In genomic region chr6:32255212-32256153, GRCh38 we compare ENCODE assay signal across 8 cellular contexts. TPM values are rescaled to one million over a fixed set of nuclear protein-coding genes. Genes with fewer than 3 reads are reported as not detected.
DNase-seq lines count a peak whose midpoint lies in the region; ATAC-seq and TF ChIP-seq lines count a peak whose summit lies in the region.

No MANE protein-coding gene starts in this region.

- peaks cover 18% of the 10 kb centered on the region for H3K4me1 Mint-ChIP-seq in CD8-positive, alpha-beta T cell (ENCODE audit: low read depth)
- H3K4me1 Mint-ChIP-seq in activated naive CD8-positive, alpha-beta T cell treated with anti-CD3 and anti-CD28 coated beads, Interleukin-2, amount 50 U/mL, for 24 hours: peaks cover 33% of the 10 kb centered on the region

- ATAC-seq in CD8-positive, alpha-beta T cell: peak; percentile 79
- ATAC-seq in activated naive CD8-positive, alpha-beta T cell treated with anti-CD3 and anti-CD28 coated beads, Interleukin-2, amount 50 U/mL, for 24 hours: peak; percentile 94
- peak; percentile 88 to 99 (median 96) for ATAC-seq in heart left ventricle

- TF ChIP-seq POLR2A in heart left ventricle (IDR thresholded peaks at IDR 0.05): peak in 1 of 2 donors; percentile 9

- H3K27ac Mint-ChIP-seq in CD8-positive, alpha-beta T cell: no peak overlapping the region
- peak overlapping the region; percentile 81 for H3K27ac Mint-ChIP-seq in activated naive CD8-positive, alpha-beta T cell treated with anti-CD3 and anti-CD28 coated beads, Interleukin-2, amount 50 U/mL, for 24 hours

- no peaks in the 10 kb centered on the region for H3K9me3 Mint-ChIP-seq in CD8-positive, alpha-beta T cell
- H3K9me3 Mint-ChIP-seq in activated naive CD8-positive, alpha-beta T cell treated with anti-CD3 and anti-CD28 coated beads, Interleukin-2, amount 50 U/mL, for 24 hours: no peaks in the 10 kb centered on the region

- H3K36me3 ChIP-seq in CD8-positive, alpha-beta T cell (ENCODE audit: insufficient read depth, low read length): no peaks in the 10 kb centered on the region
- H3K36me3 ChIP-seq in HEK293 (ENCODE audit: control insufficient read depth in 2 of 2, insufficient read depth in 1 of 2, low read length in 2 of 2) (no peaks in the 10 kb centered on the region), heart left ventricle (no peaks in the 10 kb centered on the region), tibial artery (no peaks in the 10 kb centered on the region)

- no peaks in the 10 kb centered on the region for H3K27me3 ChIP-seq in CD8-positive, alpha-beta T cell (ENCODE audit: insufficient read depth, low read length)
- H3K27me3 ChIP-seq in heart left ventricle: peaks cover 0 to 7% (median 0%) of the 10 kb centered on the region in 9 donors
- H3K27me3 ChIP-seq in tibial artery: no peaks in the 10 kb centered on the region

- WGBS in heart left ventricle, 4 donors: 8 to 10% (median 9%) methylated on average over 28 to 30 of the region's 30 CpGs

- CTCF ChIA-PET in CD8-positive, alpha-beta T cell (lab: Charles Lee): interaction anchor here (0.6 to 4.2 kb wide), 6 partner anchors 8 to 137 kb away, joined by 3 to 15 read pairs (median 4); no protein-coding TSS in a partner anchor
- CTCF ChIA-PET in HEK293 (lab: Yijun Ruan, JAX): interaction anchor here (0.6 to 5.4 kb wide), 30 partner anchors 10 to 1606 kb away, joined by 3 to 60 read pairs (median 3); partner anchors contain the start of genes C6orf47 and TAP2

- peak overlapping the region; percentile 43 for H3K4me3 Mint-ChIP-seq in CD8-positive, alpha-beta T cell
- peak overlapping the region; percentile 69 for H3K4me3 Mint-ChIP-seq in activated naive CD8-positive, alpha-beta T cell treated with anti-CD3 and anti-CD28 coated beads, Interleukin-2, amount 50 U/mL, for 24 hours

- peak; percentile 32 for TF ChIP-seq CTCF in CD8-positive, alpha-beta T cell (IDR thresholded peaks at IDR 0.05)
- TF ChIP-seq CTCF in HEK293 (tag by site-specific recombination; IDR thresholded peaks at IDR 0.05) (no peak), heart left ventricle (IDR thresholded peaks at IDR 0.05) (peak; percentile 56 to 87 (median 70)), tibial artery (IDR thresholded peaks at IDR 0.05) (peak; percentile 38 to 71)

- H3K27ac ChIP-seq in CD8-positive, alpha-beta T cell (ENCODE audit: low read depth, low read length): no peak overlapping the region
- H3K27ac ChIP-seq in HEK293 (ENCODE audit: extremely low read depth, low read depth, low read length) (0 out of 2 replicates have a peak overlapping the region, but pooled peaks have one; percentile 30), heart left ventricle (peak overlapping the region; percentile 45 to 95 (median 83)), tibial artery (peak overlapping the region; percentile 57 to 61)

- intact Hi-C loops in CD8-positive, alpha-beta T cell (cut with DNase I, micrococcal nuclease): no loop called here
- intact Hi-C loops in heart left ventricle (cut with DNase I): loop anchor here in 3 of 10 donors (1.0 to 5.0 kb wide), 2 partner anchors 137 to 138 kb away; no protein-coding TSS in a partner anchor
- intact Hi-C loops in posterior cingulate gyrus (cut with DNase I): no loop called here
- intact Hi-C loops in tibial artery (cut with DNase I; ENCODE audit: low total_unique reads): no loop called here

- DNase-seq in CD8-positive, alpha-beta T cell: peak in 6 of 7 experiments; percentile 29 to 66 (median 46)
- DNase-seq in SKM-1 (lab: John Stamatoyannopoulos, UW; ENCODE audit: unreplicated experiment) (peak; percentile 48), heart left ventricle (peak; percentile 66 to 80 (median 74)), posterior cingulate gyrus (peak; percentile 31 to 94 (median 60)), tibial artery (peak; percentile 52 to 81), NCI-H748 treated with DMSO at 0.1 percent for 48 hours (lab: John Stamatoyannopoulos, UW) (no peak)
- peak; percentile 72 for DNase-seq in activated naive CD8-positive, alpha-beta T cell treated with anti-CD3 and anti-CD28 coated beads, Interleukin-2, amount 50 U/mL, for 24 hours

- POLR2A ChIA-PET in CD8-positive, alpha-beta T cell (lab: Charles Lee): no interaction called here
- POLR2A ChIA-PET in HEK293 (lab: Yijun Ruan, JAX): interaction anchor here (0.9 kb wide), 1 partner anchor 90 kb away, joined by 3 read pairs; no protein-coding TSS in a partner anchor

- no peaks in the 10 kb centered on the region for H3K36me3 Mint-ChIP-seq in CD8-positive, alpha-beta T cell
- H3K36me3 Mint-ChIP-seq in activated naive CD8-positive, alpha-beta T cell treated with anti-CD3 and anti-CD28 coated beads, Interleukin-2, amount 50 U/mL, for 24 hours (ENCODE audit: low read depth): peaks cover 2% of the 10 kb centered on the region

- H3K9me3 ChIP-seq in CD8-positive, alpha-beta T cell (ENCODE audit: low read length): no peaks in the 10 kb centered on the region
- H3K9me3 ChIP-seq in HEK293 (ENCODE audit: control insufficient read depth, insufficient read depth, low read depth, low read length) (no peaks in the 10 kb centered on the region), heart left ventricle (peaks cover 0 to 14% (median 0%) of the 10 kb centered on the region in 12 donors), tibial artery (no peaks in the 10 kb centered on the region)

- H3K27me3 Mint-ChIP-seq in CD8-positive, alpha-beta T cell (ENCODE audit: low read depth): peaks cover 2% of the 10 kb centered on the region
- H3K27me3 Mint-ChIP-seq in activated naive CD8-positive, alpha-beta T cell treated with anti-CD3 and anti-CD28 coated beads, Interleukin-2, amount 50 U/mL, for 24 hours: peaks cover 2% of the 10 kb centered on the region

- H3K4me1 ChIP-seq in CD8-positive, alpha-beta T cell (ENCODE audit: insufficient read depth, low read length): peaks cover 10% of the 10 kb centered on the region
- H3K4me1 ChIP-seq in HEK293 (ENCODE audit: control insufficient read depth, insufficient read depth, low read length) (no peaks in the 10 kb centered on the region), heart left ventricle (peaks cover 0 to 17% (median 0%) of the 10 kb centered on the region in 12 donors), tibial artery (peaks cover 0 to 14% (median 10%) of the 10 kb centered on the region in 4 donors)

- peak overlapping the region; percentile 3 for H3K4me3 ChIP-seq in CD8-positive, alpha-beta T cell (ENCODE audit: low read depth, low read length)
- H3K4me3 ChIP-seq in HEK293 (ENCODE audit: low read depth, low read length): peak overlapping the region; percentile 25
- peak overlapping the region in 10 of 12 donors; percentile 15 to 56 (median 44) for H3K4me3 ChIP-seq in heart left ventricle
- peak overlapping the region; percentile 38 to 51 for H3K4me3 ChIP-seq in tibial artery

TF ChIP-seq in HEK293, 187 proteins besides CTCF, POLR2A, EP300 and RAD21:
- TF ChIP-seq, protein P1, sequence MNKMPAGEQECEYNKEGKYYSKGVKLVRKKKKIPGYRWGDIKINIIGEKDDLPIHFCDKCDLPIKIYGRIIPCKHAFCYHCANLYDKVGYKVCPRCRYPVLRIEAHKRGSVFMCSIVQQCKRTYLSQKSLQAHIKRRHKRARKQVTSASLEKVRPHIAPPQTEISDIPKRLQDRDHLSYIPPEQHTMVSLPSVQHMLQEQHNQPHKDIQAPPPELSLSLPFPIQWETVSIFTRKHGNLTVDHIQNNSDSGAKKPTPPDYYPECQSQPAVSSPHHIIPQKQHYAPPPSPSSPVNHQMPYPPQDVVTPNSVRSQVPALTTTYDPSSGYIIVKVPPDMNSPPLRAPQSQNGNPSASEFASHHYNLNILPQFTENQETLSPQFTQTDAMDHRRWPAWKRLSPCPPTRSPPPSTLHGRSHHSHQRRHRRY (tag by site-specific recombination; IDR thresholded peaks at IDR 0.05): no peak
- no peak for TF ChIP-seq ZNF776 (tag by site-specific recombination; IDR thresholded peaks at IDR 0.05; ENCODE audit: borderline replicate concordance)
- TF ChIP-seq SP2 (tag by site-specific recombination; IDR thresholded peaks at IDR 0.05): no peak

RNA-seq across cellular contexts. Expression of gene NOTCH4, which starts 31.6 kb away (rescaled TPM):
- under 1 TPM in 1 of 2 experiments, not detected in 1; 0.38 TPM for total RNA-seq in CD8-positive, alpha-beta T cell
- total RNA-seq in heart left ventricle: 10 to 100 TPM; 15.8 to 55.5 (median 24.6) TPM
- 10 to 100 TPM; 32.8 to 42.2 TPM for polyA plus RNA-seq in heart left ventricle

Comparison
In these comparisons a context has a peak if more than half of its experiments do, and no peak if none do; other contexts are left out.
1. RNA of gene NOTCH4, which starts 31.6 kb away (total RNA-seq): 15.8 to 55.5 TPM in heart left ventricle; 0.38 TPM in CD8-positive, alpha-beta T cell; every median in the first group is over 10 times any median in the second.
2. Peak in every context shown above with its lines, with median percentiles within 50 percentile points of each other: ATAC-seq and H3K4me3 ChIP-seq.